ENCODE assay signal across 1 cellular context in the genomic region with DNA sequence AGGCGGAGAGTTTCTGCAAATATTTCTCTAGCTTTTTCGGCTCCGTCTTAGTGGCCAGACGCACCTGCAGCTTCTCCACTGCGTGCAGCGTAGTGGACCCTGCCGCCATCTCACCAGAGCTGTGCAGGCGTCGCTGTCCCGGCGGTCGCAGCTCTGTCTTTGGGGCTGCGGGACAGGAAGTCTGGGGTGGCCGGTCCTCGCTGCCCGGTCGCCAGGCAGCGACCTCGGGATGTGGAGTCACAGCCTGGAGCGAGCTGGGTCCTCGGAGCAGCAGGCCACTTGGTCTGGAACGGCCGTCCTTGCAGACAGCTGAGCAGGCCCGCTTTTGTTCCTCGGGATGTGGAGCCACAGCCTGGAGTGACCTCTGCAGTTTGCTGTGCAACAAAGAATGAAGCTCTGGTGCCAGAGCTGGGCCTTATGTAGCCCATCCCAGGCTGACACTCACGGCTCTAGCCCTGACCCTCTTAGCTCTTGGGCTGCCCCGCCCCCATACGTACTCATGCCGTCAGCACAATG.
TF ChIP-seq lines count a peak whose summit lies in the region.

A gene with protein sequence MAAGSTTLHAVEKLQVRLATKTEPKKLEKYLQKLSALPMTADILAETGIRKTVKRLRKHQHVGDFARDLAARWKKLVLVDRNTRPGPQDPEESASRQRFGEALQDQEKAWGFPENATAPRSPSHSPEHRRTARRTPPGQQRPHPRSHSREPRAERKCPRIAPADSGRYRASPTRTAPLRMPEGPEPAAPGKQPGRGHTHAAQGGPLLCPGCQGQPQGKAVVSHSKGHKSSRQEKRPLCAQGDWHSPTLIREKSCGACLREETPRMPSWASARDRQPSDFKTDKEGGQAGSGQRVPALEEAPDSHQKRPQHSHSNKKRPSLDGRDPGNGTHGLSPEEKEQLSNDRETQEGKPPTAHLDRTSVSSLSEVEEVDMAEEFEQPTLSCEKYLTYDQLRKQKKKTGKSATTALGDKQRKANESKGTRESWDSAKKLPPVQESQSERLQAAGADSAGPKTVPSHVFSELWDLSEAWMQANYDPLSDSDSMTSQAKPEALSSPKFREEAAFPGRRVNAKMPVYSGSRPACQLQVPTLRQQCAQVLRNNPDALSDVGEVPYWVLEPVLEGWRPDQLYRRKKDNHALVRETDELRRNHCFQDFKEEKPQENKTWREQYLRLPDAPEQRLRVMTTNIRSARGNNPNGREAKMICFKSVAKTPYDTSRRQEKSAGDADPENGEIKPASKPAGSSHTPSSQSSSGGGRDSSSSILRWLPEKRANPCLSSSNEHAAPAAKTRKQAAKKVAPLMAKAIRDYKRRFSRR (minus strand): TSS at position 466 of the 516 bp plus-strand sequence. CDS start 357 bp downstream, at position 109.

TF ChIP-seq in GM23338, 12 proteins besides CTCF, POLR2A, EP300 and RAD21 (continued from another document):
- TF ChIP-seq, protein P1, sequence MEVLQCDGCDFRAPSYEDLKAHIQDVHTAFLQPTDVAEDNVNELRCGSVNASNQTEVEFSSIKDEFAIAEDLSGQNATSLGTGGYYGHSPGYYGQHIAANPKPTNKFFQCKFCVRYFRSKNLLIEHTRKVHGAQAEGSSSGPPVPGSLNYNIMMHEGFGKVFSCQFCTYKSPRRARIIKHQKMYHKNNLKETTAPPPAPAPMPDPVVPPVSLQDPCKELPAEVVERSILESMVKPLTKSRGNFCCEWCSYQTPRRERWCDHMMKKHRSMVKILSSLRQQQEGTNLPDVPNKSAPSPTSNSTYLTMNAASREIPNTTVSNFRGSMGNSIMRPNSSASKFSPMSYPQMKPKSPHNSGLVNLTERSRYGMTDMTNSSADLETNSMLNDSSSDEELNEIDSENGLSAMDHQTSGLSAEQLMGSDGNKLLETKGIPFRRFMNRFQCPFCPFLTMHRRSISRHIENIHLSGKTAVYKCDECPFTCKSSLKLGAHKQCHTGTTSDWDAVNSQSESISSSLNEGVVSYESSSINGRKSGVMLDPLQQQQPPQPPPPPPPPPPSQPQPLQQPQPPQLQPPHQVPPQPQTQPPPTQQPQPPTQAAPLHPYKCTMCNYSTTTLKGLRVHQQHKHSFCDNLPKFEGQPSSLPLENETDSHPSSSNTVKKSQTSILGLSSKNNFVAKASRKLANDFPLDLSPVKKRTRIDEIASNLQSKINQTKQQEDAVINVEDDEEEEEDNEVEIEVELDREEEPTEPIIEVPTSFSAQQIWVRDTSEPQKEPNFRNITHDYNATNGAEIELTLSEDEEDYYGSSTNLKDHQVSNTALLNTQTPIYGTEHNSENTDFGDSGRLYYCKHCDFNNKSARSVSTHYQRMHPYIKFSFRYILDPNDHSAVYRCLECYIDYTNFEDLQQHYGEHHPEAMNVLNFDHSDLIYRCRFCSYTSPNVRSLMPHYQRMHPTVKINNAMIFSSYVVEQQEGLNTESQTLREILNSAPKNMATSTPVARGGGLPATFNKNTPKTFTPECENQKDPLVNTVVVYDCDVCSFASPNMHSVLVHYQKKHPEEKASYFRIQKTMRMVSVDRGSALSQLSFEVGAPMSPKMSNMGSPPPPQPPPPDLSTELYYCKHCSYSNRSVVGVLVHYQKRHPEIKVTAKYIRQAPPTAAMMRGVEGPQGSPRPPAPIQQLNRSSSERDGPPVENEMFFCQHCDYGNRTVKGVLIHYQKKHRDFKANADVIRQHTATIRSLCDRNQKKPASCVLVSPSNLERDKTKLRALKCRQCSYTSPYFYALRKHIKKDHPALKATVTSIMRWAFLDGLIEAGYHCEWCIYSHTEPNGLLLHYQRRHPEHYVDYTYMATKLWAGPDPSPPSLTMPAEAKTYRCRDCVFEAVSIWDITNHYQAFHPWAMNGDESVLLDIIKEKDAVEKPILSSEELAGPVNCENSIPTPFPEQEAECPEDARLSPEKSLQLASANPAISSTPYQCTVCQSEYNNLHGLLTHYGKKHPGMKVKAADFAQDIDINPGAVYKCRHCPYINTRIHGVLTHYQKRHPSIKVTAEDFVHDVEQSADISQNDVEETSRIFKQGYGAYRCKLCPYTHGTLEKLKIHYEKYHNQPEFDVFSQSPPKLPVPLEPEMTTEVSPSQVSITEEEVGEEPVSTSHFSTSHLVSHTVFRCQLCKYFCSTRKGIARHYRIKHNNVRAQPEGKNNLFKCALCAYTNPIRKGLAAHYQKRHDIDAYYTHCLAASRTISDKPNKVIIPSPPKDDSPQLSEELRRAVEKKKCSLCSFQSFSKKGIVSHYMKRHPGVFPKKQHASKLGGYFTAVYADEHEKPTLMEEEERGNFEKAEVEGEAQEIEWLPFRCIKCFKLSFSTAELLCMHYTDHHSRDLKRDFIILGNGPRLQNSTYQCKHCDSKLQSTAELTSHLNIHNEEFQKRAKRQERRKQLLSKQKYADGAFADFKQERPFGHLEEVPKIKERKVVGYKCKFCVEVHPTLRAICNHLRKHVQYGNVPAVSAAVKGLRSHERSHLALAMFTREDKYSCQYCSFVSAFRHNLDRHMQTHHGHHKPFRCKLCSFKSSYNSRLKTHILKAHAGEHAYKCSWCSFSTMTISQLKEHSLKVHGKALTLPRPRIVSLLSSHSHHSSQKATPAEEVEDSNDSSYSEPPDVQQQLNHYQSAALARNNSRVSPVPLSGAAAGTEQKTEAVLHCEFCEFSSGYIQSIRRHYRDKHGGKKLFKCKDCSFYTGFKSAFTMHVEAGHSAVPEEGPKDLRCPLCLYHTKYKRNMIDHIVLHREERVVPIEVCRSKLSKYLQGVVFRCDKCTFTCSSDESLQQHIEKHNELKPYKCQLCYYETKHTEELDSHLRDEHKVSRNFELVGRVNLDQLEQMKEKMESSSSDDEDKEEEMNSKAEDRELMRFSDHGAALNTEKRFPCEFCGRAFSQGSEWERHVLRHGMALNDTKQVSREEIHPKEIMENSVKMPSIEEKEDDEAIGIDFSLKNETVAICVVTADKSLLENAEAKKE (CRISPR knock-in tag; IDR thresholded peaks at IDR 0.05) = no peak
- TF ChIP-seq REST (IDR thresholded peaks at IDR 0.05; ENCODE audit: unreplicated experiment) (no peak), STAT1 (IDR thresholded peaks at IDR 0.05; ENCODE audit: unreplicated experiment) (no peak), CREB1 (CRISPR knock-in tag; IDR thresholded peaks at IDR 0.05; ENCODE audit: low read depth) (no peak), ZNF331 (CRISPR knock-in tag; IDR thresholded peaks at IDR 0.05; ENCODE audit: low read depth) (no peak), JUNB (IDR thresholded peaks at IDR 0.05; ENCODE audit: unreplicated experiment) (no peak), ETS1 (IDR thresholded peaks at IDR 0.05) (no peak), ZNF114 (CRISPR knock-in tag; IDR thresholded peaks at IDR 0.05) (no peak)
